ENCODE assay signal across 8 cellular contexts in genomic region chr16:67547423-67548264, GRCh38. TPM values are rescaled to one million over a fixed set of nuclear protein-coding genes. Genes with fewer than 3 reads are reported as not detected.
A peak's percentile ranks its signal among the peaks of the same experiment; 100 is the strongest.
DNase-seq lines count a peak whose midpoint lies in the region; ATAC-seq and TF ChIP-seq lines count a peak whose summit lies in the region.

No MANE protein-coding gene starts in this region.

- H3K27me3 ChIP-seq in psoas muscle (ENCODE audit: insufficient read depth in 3 of 3, low read length in 2 of 3) (no peaks in the 10 kb centered on the region), BE2C (no peaks in the 10 kb centered on the region), PC-3 (ENCODE audit: low read length) (no peaks in the 10 kb centered on the region)

- BruUV-seq in PC-3 (replicated peaks; lab: Mats Ljungman, UMichigan), result no TSS peak

- intact Hi-C loops in psoas muscle (cut with DNase I) (loop anchor here (2.0 to 5.0 kb wide), 3 partner anchors 95 to 120 kb away; partner anchors contain the start of genes C16orf86 (in 1 of the 2), CARMIL2 (in 1 of the 2) and ENKD1 (in 1 of the 2)), PC-3 (cut with micrococcal nuclease) (no loop called here)

- no peaks in the 10 kb centered on the region for H3K79me2 ChIP-seq in PC-3 (ENCODE audit: low read length)

- H3K9me3 ChIP-seq in psoas muscle (no peaks in the 10 kb centered on the region), BE2C (no peaks in the 10 kb centered on the region), PC-3 (ENCODE audit: low read length) (no peaks in the 10 kb centered on the region)

- CTCF ChIA-PET in PC-3 (lab: Charles Lee), result interaction anchor here (0.6 to 1.6 kb wide), 8 partner anchors 8 to 335 kb away, joined by 3 to 19 read pairs (median 5); partner anchors contain the start of gene CTCF

- H3K4me3 ChIP-seq in Jurkat, Clone E6-1 (ENCODE audit: low read length), result peak overlapping the region; percentile 58
- H3K4me3 ChIP-seq in psoas muscle (no peak overlapping the region), BE2C (ENCODE audit: low read depth, low read length) (no peak overlapping the region), PC-3 (ENCODE audit: low read length) (no peak overlapping the region)

- WGBS in psoas muscle, 3 donors, result 49 to 62% (median 59%) methylated on average over 15 to 16 of the region's 16 CpGs

- H3K9ac ChIP-seq in PC-3 (ENCODE audit: low read length), result no peak overlapping the region

- no peaks in the 10 kb centered on the region for H3K9me2 ChIP-seq in PC-3 (replicated peaks; ENCODE audit: low read length)

- ATAC-seq in GM18861 (IDR thresholded peaks at IDR 0.05; ENCODE audit: unreplicated experiment) (peak; percentile 34), psoas muscle (peak in 3 of 4 donors; percentile 4 to 16 (median 9)), PC-3 (no peak)

- H3F3A ChIP-seq in PC-3 (ENCODE audit: low read length, unreplicated experiment), result no peaks in the 10 kb centered on the region

- H3K36me3 ChIP-seq in psoas muscle (ENCODE audit: insufficient read depth in 1 of 2, low read depth in 1 of 2) (peaks cover 0 to 64% of the 10 kb centered on the region in 2 donors), BE2C (peaks cover 20% of the 10 kb centered on the region), PC-3 (ENCODE audit: low read depth, low read length) (no peaks in the 10 kb centered on the region; the same call in none of the 2 replicates)

- H3K4me2 ChIP-seq in PC-3 (ENCODE audit: low read length), result no peak overlapping the region

- peak; percentile 98 for DNase-seq in Jurkat, Clone E6-1 (ENCODE audit: low read depth, low spot score)
- DNase-seq in psoas muscle (no peak), BE2C (no peak), PC-3 (no peak), cerebellum (ENCODE audit: low spot score) (no peak)
- no peak for DNase-seq in stimulated activated CD4-positive, alpha-beta T cell treated with anti-CD3 and anti-CD28 coated beads, Interleukin-1b, Interleukin-23, amount 100 ng/mL, for 48 hours

- no peak overlapping the region for H2AFZ ChIP-seq in PC-3 (ENCODE audit: low read length)

- no peaks in the 10 kb centered on the region for H4K20me1 ChIP-seq in PC-3 (ENCODE audit: low read length)

- peak overlapping the region; percentile 32 for H3K27ac ChIP-seq in angular gyrus (ENCODE audit: low read depth, low read length)
- H3K27ac ChIP-seq in psoas muscle, result peak overlapping the region; percentile 49
- H3K27ac ChIP-seq in PC-3 (ENCODE audit: low read length), result no peak overlapping the region

- POLR2A ChIA-PET in PC-3 (lab: Charles Lee; ENCODE audit: unreplicated experiment), result interaction anchor here (0.5 to 0.6 kb wide), 2 partner anchors 117 to 272 kb away, joined by 8 to 11 read pairs; partner anchors contain the start of gene HSD11B2

- TF ChIP-seq CTCF in psoas muscle (IDR thresholded peaks at IDR 0.05) (no peak), BE2C (IDR thresholded peaks at IDR 0.05; ENCODE audit: low read depth, low read length) (no peak), PC-3 (conservative IDR thresholded peaks at IDR 0.05; ENCODE audit: low read depth, low read length) (no peak)

- H3K4me1 ChIP-seq in psoas muscle, result peaks cover 50% of the 10 kb centered on the region
- H3K4me1 ChIP-seq in BE2C, result peaks cover 5% of the 10 kb centered on the region
- no peaks in the 10 kb centered on the region for H3K4me1 ChIP-seq in PC-3 (ENCODE audit: insufficient read depth, low read length)

RNA-seq across cellular contexts. Expression of gene CTCF, which starts 14.7 kb away (rescaled TPM):
- polyA plus RNA-seq in Jurkat, Clone E6-1 (2012; ENCODE audit: insufficient read depth, insufficient read length), result 91.9 TPM
- total RNA-seq in psoas muscle, result 10 to 100 TPM; 22.1 to 26.5 (median 26.0) TPM
- 10 to 100 TPM; 17.7 to 44.7 (median 18.9) TPM for polyA plus RNA-seq in psoas muscle
- polyA plus RNA-seq in BE2C (2012; ENCODE audit: insufficient read depth, insufficient read length, low read depth), result 76.9 TPM
- 30.3 and 34.7 TPM in 2 replicates for total RNA-seq in PC-3 (2014; rRNA removed)
- 44.8 TPM for total RNA-seq in cerebellum

RNA-seq across cellular contexts. Expression of gene RIPOR1, which starts 19.0 kb away (rescaled TPM):
- 31.6 TPM for polyA plus RNA-seq in Jurkat, Clone E6-1 (2012; ENCODE audit: insufficient read depth, insufficient read length)
- total RNA-seq in psoas muscle (10 to 100 TPM; 34.1 to 58.1 (median 49.5) TPM), PC-3 (2014; rRNA removed) (14.8 and 30.8 TPM in 2 replicates), cerebellum (31.1 TPM)
- polyA plus RNA-seq in psoas muscle, result 10 to 100 TPM; 16.5 to 27.4 (median 20.6) TPM
- polyA plus RNA-seq in BE2C (2012; ENCODE audit: insufficient read depth, insufficient read length, low read depth), result 68.5 TPM
